8 cellular contexts compared by ENCODE assay signal in genomic region chr16:77660311-77660710, GRCh38.
DNase-seq lines count a peak whose midpoint lies in the region; ATAC-seq, FAIRE-seq and TF ChIP-seq lines count a peak whose summit lies in the region.

No MANE protein-coding gene starts in this region.

- ATAC-seq in HCT116 = peak; percentile 74
- no peak for ATAC-seq in thoracic aorta (ENCODE audit: insufficient number of reproducible peaks, low FRiP score, low read depth)
- ATAC-seq in GM19397 (IDR thresholded peaks at IDR 0.05; ENCODE audit: unreplicated experiment) = no peak
- ATAC-seq in HG03354 (IDR thresholded peaks at IDR 0.05; ENCODE audit: poor library complexity, severe bottlenecking, unreplicated experiment) = no peak

- peak; percentile 22 for DNase-seq in HCT116 (ENCODE audit: low read depth, low spot score)
- peak; percentile 10 for DNase-seq in RCC 7860 (ENCODE audit: low spot score)
- DNase-seq in fibroblast of the conjunctiva (ENCODE audit: low read depth) = peak; percentile 23
- no peak for DNase-seq in thoracic aorta (ENCODE audit: low spot score)
- no peak for DNase-seq in putamen (ENCODE audit: low spot score)

- no peak for TF ChIP-seq POLR2A in HCT116 (IDR thresholded peaks at IDR 0.05; ENCODE audit: borderline replicate concordance, extremely low read depth, insufficient read depth, insufficient read length)

- H3K9ac ChIP-seq in HCT116 (ENCODE audit: low read length) = no peak overlapping the region

- CTCF ChIA-PET in HCT116 (lab: Charles Lee) = interaction anchor here (1.0 to 2.1 kb wide), 5 partner anchors 8 to 425 kb away, joined by 3 to 20 read pairs (median 6); no protein-coding TSS in a partner anchor

- H3K36me3 ChIP-seq in HCT116 (ENCODE audit: control insufficient read depth in 1 of 2, insufficient read depth in 2 of 2, low read length in 2 of 2) (no peaks in the 10 kb centered on the region), thoracic aorta (no peaks in the 10 kb centered on the region)

- H3K9me3 ChIP-seq in HCT116 (ENCODE audit: control insufficient read depth in 1 of 2, insufficient read depth in 1 of 2, low read depth in 1 of 2, low read length in 2 of 2) (no peaks in the 10 kb centered on the region), thoracic aorta (peaks cover 7% of the 10 kb centered on the region)

- no peak overlapping the region for H3K27ac ChIP-seq in 22Rv1
- H3K27ac ChIP-seq in HCT116 (ENCODE audit: low read depth, low read length) = no peak overlapping the region
- H3K27ac ChIP-seq in thoracic aorta = no peak overlapping the region

- peak; percentile 55; the same call in 1 of the 2 replicates for TF ChIP-seq RAD21 in HCT116 (IDR thresholded peaks at IDR 0.05; ENCODE audit: low read depth)

- H3K4me1 ChIP-seq in HCT116 (ENCODE audit: control insufficient read depth in 1 of 2, insufficient read depth in 2 of 2, low read length in 2 of 2) (no peaks in the 10 kb centered on the region), thoracic aorta (ENCODE audit: control insufficient read depth in 1 of 2, low read depth in 2 of 2) (no peaks in the 10 kb centered on the region)

- H3K4me2 ChIP-seq in HCT116 (ENCODE audit: low read length) = no peak overlapping the region

- H2AFZ ChIP-seq in HCT116 (ENCODE audit: low read depth, low read length, poor library complexity, severe bottlenecking) = no peak overlapping the region

- BruUV-seq in HCT116 (replicated peaks; lab: Mats Ljungman, UMichigan) = no TSS peak

- no peaks in the 10 kb centered on the region for H3K27me3 ChIP-seq in HCT116 (ENCODE audit: insufficient read depth, low read length)
- no peaks in the 10 kb centered on the region for H3K27me3 ChIP-seq in thoracic aorta (replicated peaks; ENCODE audit: insufficient read depth)

- POLR2A ChIA-PET in HCT116 (lab: Charles Lee) = no interaction called here

- H4K20me1 ChIP-seq in HCT116 (ENCODE audit: insufficient read depth) = no peaks in the 10 kb centered on the region

- no peaks in the 10 kb centered on the region for H3K79me2 ChIP-seq in HCT116 (ENCODE audit: insufficient read depth, low read length)

- TF ChIP-seq CTCF in 22Rv1 (IDR thresholded peaks at IDR 0.05) (peak; percentile 71), HCT116 (IDR thresholded peaks at IDR 0.05 in 2 of 3, conservative IDR thresholded peaks at IDR 0.05 in 1 of 3; ENCODE audit: borderline replicate concordance in 1 of 3, insufficient read depth in 1 of 3, low read depth in 2 of 3, low read length in 2 of 3) (peak; percentile 49 to 58 (median 52); a peak in 5 of 6 replicates), thoracic aorta (IDR thresholded peaks at IDR 0.05) (peak; percentile 61)

- H3K9me2 ChIP-seq in HCT116 (ENCODE audit: insufficient read depth) = no peaks in the 10 kb centered on the region

- H3K4me3 ChIP-seq in HCT116 (replicated peaks in 1 of 2; ENCODE audit: low read depth in 1 of 2, low read length in 2 of 2) (no peak overlapping the region), thoracic aorta (peak overlapping the region; percentile 41)

- intact Hi-C loops in HCT116 (cut with micrococcal nuclease) = loop anchor here (1.0 to 5.0 kb wide), 2 partner anchors 63 to 424 kb away; no protein-coding TSS in a partner anchor

- FAIRE-seq in RCC 7860 (lab: Jason Lieb, UNC) = no peak

- RAD21 ChIA-PET in HCT116 (lab: Charles Lee; ENCODE audit: low non-redundant PET in 1 of 2, low total read pairs in 2 of 2, uncharacterized antibody in 2 of 2, unreplicated experiment in 2 of 2) = interaction anchor here in 1 of 2 experiments (0.8 kb wide), 1 partner anchor 69 kb away, joined by 7 read pairs; no protein-coding TSS in a partner anchor

TF ChIP-seq in HCT116, 20 proteins besides CTCF, POLR2A, EP300 and RAD21:
- TF ChIP-seq SP1 (IDR thresholded peaks at IDR 0.05; ENCODE audit: low read depth) (no peak), EZH2 (IDR thresholded peaks at IDR 0.05) (no peak), ZFX (IDR thresholded peaks at IDR 0.05) (no peak), CBX3 (IDR thresholded peaks at IDR 0.05; ENCODE audit: low read depth) (no peak), ZBTB33 (IDR thresholded peaks at IDR 0.05; ENCODE audit: extremely low read depth, insufficient replicate concordance, low read length) (no peak), CEBPB (IDR thresholded peaks at IDR 0.05; ENCODE audit: low read depth) (no peak), ELF1 (IDR thresholded peaks at IDR 0.05; ENCODE audit: borderline replicate concordance, low read depth) (no peak), POLR2AphosphoS5 (IDR thresholded peaks at IDR 0.05; ENCODE audit: low read depth, low read length) (no peak)

Comparison
In these comparisons a context has a peak if more than half of its experiments do, and no peak if none do; other contexts are left out.
1. DNase-seq: peak in HCT116 (single experiment), RCC 7860 (single experiment) and fibroblast of the conjunctiva (single experiment); none in thoracic aorta (single experiment) and putamen (single experiment).
2. Peak in every context shown above with its lines, with median percentiles within 50 percentile points of each other: CTCF ChIP-seq.